In the genomic region with DNA sequence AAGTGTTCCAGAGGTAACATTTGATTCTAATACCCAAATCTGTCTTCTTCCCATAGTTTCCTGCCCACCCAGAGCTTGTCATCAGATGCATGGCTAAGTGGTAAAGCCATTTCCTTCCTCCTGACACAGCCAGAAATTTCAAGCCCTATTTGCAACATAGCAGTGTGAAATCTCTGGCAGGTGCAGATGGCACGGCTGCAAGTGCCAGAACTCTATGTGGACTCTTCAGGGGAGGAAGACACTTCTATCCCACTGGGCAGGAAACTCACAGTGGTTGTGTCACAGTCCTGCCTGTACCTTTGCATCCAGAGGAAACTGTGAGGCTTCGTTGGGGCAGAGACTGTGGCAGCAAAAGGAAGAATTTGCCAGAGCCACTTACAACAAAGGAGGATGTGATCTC, we compare ENCODE assay signal across 15 cellular contexts.
"Had no signal": no experiment of that assay in that cellular context is flagged by ENCODE, and none has a peak within 500 bp of the region (broad histone marks: within the 10 kb centered on the region; RNA-seq: fewer than 3 reads in every experiment).

No MANE protein-coding gene starts in this region.

- ATAC-seq: esophagus mucosa, heart left ventricle had no signal

- H3K9me3 ChIP-seq: heart left ventricle, neutrophil, right atrium auricular region, sigmoid colon, stomach, thoracic aorta, transverse colon had no signal

- DNase-seq: effector memory CD4-positive, alpha-beta T cell; heart left ventricle; hippocampal formation; mesendoderm; naive B cell; sigmoid colon; stimulated activated CD4-positive, alpha-beta T cell treated with anti-CD3 and anti-CD28 coated beads, Interleukin-2, amount 100 ng/mL, for 24 hours; stimulated activated naive CD4-positive, alpha-beta T cell; stomach; transverse colon had no signal

- H3K36me3 ChIP-seq: heart left ventricle, neutrophil, right atrium auricular region, sigmoid colon, stomach, thoracic aorta, transverse colon had no signal

- H3K4me1 ChIP-seq: heart left ventricle, right atrium auricular region, sigmoid colon, stomach had no signal

- H3K4me3 ChIP-seq: heart left ventricle, right atrium auricular region, sigmoid colon, skin epidermis, stomach, thoracic aorta, transverse colon had no signal

- H3K27me3 ChIP-seq: neutrophil, right atrium auricular region, transverse colon had no signal

- H3K27ac ChIP-seq: heart left ventricle, neutrophil, right atrium auricular region, sigmoid colon, skin epidermis, stomach, thoracic aorta, transverse colon had no signal
